In the genomic region with DNA sequence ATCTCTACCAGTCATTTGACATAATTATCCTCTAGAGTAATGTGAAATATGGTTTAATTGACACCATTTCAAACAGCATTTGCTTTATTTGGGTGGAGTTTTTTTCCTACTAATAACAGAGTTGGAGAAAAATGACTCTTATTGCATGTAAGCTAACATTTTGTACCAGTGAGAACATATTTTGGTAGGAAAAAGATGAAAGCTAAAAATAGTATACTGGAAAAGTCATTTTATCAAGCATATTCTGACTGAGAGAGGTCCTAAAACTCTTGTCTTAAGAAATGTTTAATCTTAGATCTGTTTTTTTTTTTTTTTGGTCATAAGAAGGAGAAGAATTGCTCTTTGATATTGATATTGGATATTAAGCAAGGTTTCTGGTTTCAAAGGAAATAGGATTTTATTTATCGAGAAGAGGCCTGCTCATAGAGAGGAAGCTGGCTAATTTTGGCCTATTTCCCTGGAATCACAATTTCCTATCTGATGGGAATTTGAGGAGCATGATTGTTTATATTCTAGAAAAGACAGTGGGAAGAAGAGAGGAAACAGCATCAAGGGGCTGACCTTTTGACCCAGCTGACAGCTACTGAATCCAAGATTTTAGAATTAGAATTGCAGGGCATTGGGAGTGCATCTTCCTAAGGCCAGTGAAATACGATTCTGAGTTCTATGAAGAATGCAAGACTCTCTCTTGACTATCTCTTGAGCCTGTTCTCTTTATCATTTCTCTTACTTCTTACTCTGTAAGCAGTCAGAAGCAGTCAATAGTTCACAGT, we compare ENCODE assay signal across 1 cellular context.
TF ChIP-seq lines count a peak whose summit lies in the region.

No MANE protein-coding gene starts in this region.

TF ChIP-seq in WTC11, 78 proteins besides CTCF, POLR2A, EP300 and RAD21 (continued from another document):
- TF ChIP-seq ZNF425 (CRISPR knock-in tag; conservative IDR thresholded peaks at IDR 0.05) (no peak), ZNF232 (CRISPR knock-in tag; IDR thresholded peaks at IDR 0.05) (no peak), GABPB1 (CRISPR knock-in tag; IDR thresholded peaks at IDR 0.05) (no peak), JUN (CRISPR knock-in tag; IDR thresholded peaks at IDR 0.05) (no peak), ZNF263 (CRISPR knock-in tag; IDR thresholded peaks at IDR 0.05; ENCODE audit: low read depth) (no peak), ZNF532 (CRISPR knock-in tag; IDR thresholded peaks at IDR 0.05; ENCODE audit: borderline replicate concordance) (no peak), CREB1 (CRISPR knock-in tag; IDR thresholded peaks at IDR 0.05) (no peak), TEAD1 (CRISPR knock-in tag; IDR thresholded peaks at IDR 0.05) (no peak), ESRRA (CRISPR knock-in tag; IDR thresholded peaks at IDR 0.05; ENCODE audit: borderline replicate concordance) (no peak), FOXP4 (CRISPR knock-in tag; IDR thresholded peaks at IDR 0.05) (no peak), ZNF396 (CRISPR knock-in tag; IDR thresholded peaks at IDR 0.05; ENCODE audit: borderline replicate concordance) (no peak), SMAD3 (CRISPR knock-in tag; IDR thresholded peaks at IDR 0.05; ENCODE audit: borderline replicate concordance) (no peak), NR2C2 (CRISPR knock-in tag; IDR thresholded peaks at IDR 0.05) (no peak), MAX (CRISPR knock-in tag; IDR thresholded peaks at IDR 0.05) (no peak), JAZF1 (CRISPR knock-in tag; IDR thresholded peaks at IDR 0.05) (no peak)
- TF ChIP-seq, protein P1, sequence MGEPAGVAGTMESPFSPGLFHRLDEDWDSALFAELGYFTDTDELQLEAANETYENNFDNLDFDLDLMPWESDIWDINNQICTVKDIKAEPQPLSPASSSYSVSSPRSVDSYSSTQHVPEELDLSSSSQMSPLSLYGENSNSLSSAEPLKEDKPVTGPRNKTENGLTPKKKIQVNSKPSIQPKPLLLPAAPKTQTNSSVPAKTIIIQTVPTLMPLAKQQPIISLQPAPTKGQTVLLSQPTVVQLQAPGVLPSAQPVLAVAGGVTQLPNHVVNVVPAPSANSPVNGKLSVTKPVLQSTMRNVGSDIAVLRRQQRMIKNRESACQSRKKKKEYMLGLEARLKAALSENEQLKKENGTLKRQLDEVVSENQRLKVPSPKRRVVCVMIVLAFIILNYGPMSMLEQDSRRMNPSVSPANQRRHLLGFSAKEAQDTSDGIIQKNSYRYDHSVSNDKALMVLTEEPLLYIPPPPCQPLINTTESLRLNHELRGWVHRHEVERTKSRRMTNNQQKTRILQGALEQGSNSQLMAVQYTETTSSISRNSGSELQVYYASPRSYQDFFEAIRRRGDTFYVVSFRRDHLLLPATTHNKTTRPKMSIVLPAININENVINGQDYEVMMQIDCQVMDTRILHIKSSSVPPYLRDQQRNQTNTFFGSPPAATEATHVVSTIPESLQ (CRISPR knock-in tag; IDR thresholded peaks at IDR 0.05) = no peak
- TF ChIP-seq, protein P2, sequence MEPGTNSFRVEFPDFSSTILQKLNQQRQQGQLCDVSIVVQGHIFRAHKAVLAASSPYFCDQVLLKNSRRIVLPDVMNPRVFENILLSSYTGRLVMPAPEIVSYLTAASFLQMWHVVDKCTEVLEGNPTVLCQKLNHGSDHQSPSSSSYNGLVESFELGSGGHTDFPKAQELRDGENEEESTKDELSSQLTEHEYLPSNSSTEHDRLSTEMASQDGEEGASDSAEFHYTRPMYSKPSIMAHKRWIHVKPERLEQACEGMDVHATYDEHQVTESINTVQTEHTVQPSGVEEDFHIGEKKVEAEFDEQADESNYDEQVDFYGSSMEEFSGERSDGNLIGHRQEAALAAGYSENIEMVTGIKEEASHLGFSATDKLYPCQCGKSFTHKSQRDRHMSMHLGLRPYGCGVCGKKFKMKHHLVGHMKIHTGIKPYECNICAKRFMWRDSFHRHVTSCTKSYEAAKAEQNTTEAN (CRISPR knock-in tag; IDR thresholded peaks at IDR 0.05) = no peak
- TF ChIP-seq, protein P3, sequence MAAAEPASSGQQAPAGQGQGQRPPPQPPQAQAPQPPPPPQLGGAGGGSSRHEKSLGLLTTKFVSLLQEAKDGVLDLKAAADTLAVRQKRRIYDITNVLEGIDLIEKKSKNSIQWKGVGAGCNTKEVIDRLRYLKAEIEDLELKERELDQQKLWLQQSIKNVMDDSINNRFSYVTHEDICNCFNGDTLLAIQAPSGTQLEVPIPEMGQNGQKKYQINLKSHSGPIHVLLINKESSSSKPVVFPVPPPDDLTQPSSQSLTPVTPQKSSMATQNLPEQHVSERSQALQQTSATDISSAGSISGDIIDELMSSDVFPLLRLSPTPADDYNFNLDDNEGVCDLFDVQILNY (CRISPR knock-in tag; IDR thresholded peaks at IDR 0.05) = no peak
TF ChIP-seq in WTC11: peak in this region for 0.
